Comparison of ENCODE assay signal across 10 cellular contexts in the genomic region with DNA sequence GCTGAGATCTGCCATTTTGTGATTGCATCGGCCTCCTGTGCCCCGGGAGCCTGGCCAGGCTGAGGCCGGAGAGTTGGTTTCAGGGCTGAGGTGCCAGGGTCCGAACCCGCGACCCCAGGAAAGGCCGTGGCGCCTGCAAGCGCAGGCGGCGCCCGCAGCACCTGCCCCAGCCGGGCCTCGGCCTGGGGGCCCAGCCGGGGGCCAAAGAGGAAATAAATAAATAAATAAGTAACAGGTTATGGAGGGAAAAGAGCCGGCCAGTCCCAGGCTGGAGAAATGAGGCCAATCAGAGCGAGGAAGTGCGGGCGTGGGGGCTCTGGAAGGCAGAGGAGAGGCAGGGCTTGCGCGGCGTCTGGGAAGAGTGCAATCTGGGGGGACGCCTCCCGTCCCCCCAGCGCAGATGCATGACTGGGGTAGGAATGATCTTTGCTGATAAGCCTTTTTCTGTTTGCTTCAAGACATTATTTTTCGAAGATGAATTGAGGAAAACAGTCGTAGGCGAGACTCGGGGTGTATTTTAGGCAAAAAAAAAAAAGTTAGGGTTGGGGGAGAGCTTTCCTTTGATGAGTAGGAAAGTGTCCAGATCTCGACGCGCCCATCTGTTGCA.
A peak's percentile ranks its signal among the peaks of the same experiment; 100 is the strongest.
DNase-seq lines count a peak whose midpoint lies in the region; ATAC-seq, FAIRE-seq and TF ChIP-seq lines count a peak whose summit lies in the region.
"Had no signal": no experiment of that assay in that cellular context is flagged by ENCODE, and none has a peak within 500 bp of the region (broad histone marks: within the 10 kb centered on the region; RNA-seq: fewer than 3 reads in every experiment).

No MANE protein-coding gene starts in this region.

- no peak for FAIRE-seq in urothelium cell line (lab: Jason Lieb, UNC)
- FAIRE-seq in HTR-8/SVneo (lab: Jason Lieb, UNC) = no peak

- H3K4me3 Mint-ChIP-seq in activated naive CD4-positive, alpha-beta T cell treated with anti-CD3 and anti-CD28 coated beads for 36 hours = peak overlapping the region; percentile 79
- peak overlapping the region; percentile 76 for H3K4me3 Mint-ChIP-seq in central memory CD8-positive, alpha-beta T cell

- POLR2A ChIA-PET in RWPE1 (lab: Yijun Ruan, JAX; ENCODE audit: low non-redundant PET) = no interaction called here

- H3K36me3 ChIP-seq in mucosa of descending colon (ENCODE audit: low read depth) = no peaks in the 10 kb centered on the region

- H3K9me3 ChIP-seq in mucosa of descending colon = no peaks in the 10 kb centered on the region

- DNase-seq in activated naive CD4-positive, alpha-beta T cell treated with anti-CD3 and anti-CD28 coated beads for 36 hours = no peak
- DNase-seq in activated naive CD4-positive, alpha-beta T cell (lab: John Stamatoyannopoulos, UW) = no peak
- DNase-seq in central memory CD8-positive, alpha-beta T cell (ENCODE audit: low spot score in 2 of 2) = no peak
- peak in 2 of 3 donors; percentile 19 to 34 for DNase-seq in mucosa of descending colon
- peak; percentile 31 for DNase-seq in urothelium cell line (ENCODE audit: low spot score)
- DNase-seq in RWPE1 (ENCODE audit: low spot score) = no peak
- no peak for DNase-seq in SHP77 (lab: John Stamatoyannopoulos, UW)
- no peak for DNase-seq in HTR-8/SVneo (ENCODE audit: insufficient read length, low spot score)
- DNase-seq: DND-41, NCI-H524 treated with DMSO at 0.1 percent for 48 hours had no signal

- TF ChIP-seq CTCF in mucosa of descending colon (IDR thresholded peaks at IDR 0.05) (no peak), RWPE1 (conservative IDR thresholded peaks at IDR 0.05; ENCODE audit: low read depth) (no peak)

- no peaks in the 10 kb centered on the region for H3K9me3 Mint-ChIP-seq in activated naive CD4-positive, alpha-beta T cell treated with anti-CD3 and anti-CD28 coated beads for 36 hours
- peaks cover 6% of the 10 kb centered on the region for H3K9me3 Mint-ChIP-seq in central memory CD8-positive, alpha-beta T cell

- no peak overlapping the region for H3K4me3 ChIP-seq in mucosa of descending colon

- peaks cover 37% of the 10 kb centered on the region for H3K4me1 Mint-ChIP-seq in activated naive CD4-positive, alpha-beta T cell treated with anti-CD3 and anti-CD28 coated beads for 36 hours (ENCODE audit: low read depth)
- peaks cover 25% of the 10 kb centered on the region for H3K4me1 Mint-ChIP-seq in central memory CD8-positive, alpha-beta T cell

- intact Hi-C loops in activated naive CD4-positive, alpha-beta T cell treated with anti-CD3 and anti-CD28 coated beads for 36 hours (cut with micrococcal nuclease) = loop anchor here (1.0 to 10.0 kb wide), 4 partner anchors 178 to 1131 kb away; partner anchors contain the start of gene C19orf12
- intact Hi-C loops in mucosa of descending colon (cut with DNase I, micrococcal nuclease) = no loop called here

- peaks cover 60% of the 10 kb centered on the region for H3K27me3 Mint-ChIP-seq in activated naive CD4-positive, alpha-beta T cell treated with anti-CD3 and anti-CD28 coated beads for 36 hours (ENCODE audit: low read depth)
- peaks cover 78% of the 10 kb centered on the region for H3K27me3 Mint-ChIP-seq in central memory CD8-positive, alpha-beta T cell

- H3K4me1 ChIP-seq in mucosa of descending colon (ENCODE audit: low read depth) = peaks cover 13% of the 10 kb centered on the region

- no peak for ATAC-seq in central memory CD8-positive, alpha-beta T cell (replicated peaks; ENCODE audit: extremely low read depth, poor library complexity, severe bottlenecking)
- no peak for ATAC-seq in mucosa of descending colon

- H3K27ac ChIP-seq in RWPE1 = no peak overlapping the region

- H3K36me3 Mint-ChIP-seq in activated naive CD4-positive, alpha-beta T cell treated with anti-CD3 and anti-CD28 coated beads for 36 hours (ENCODE audit: low read depth) = peaks cover 2% of the 10 kb centered on the region
- peaks cover 9% of the 10 kb centered on the region for H3K36me3 Mint-ChIP-seq in central memory CD8-positive, alpha-beta T cell (ENCODE audit: insufficient read depth)

- H3K27ac Mint-ChIP-seq in activated naive CD4-positive, alpha-beta T cell treated with anti-CD3 and anti-CD28 coated beads for 36 hours = no peak overlapping the region
- H3K27ac Mint-ChIP-seq in central memory CD8-positive, alpha-beta T cell (ENCODE audit: low read depth) = peak overlapping the region; percentile 36

- CTCF ChIA-PET in activated naive CD4-positive, alpha-beta T cell treated with anti-CD3 and anti-CD28 coated beads for 36 hours (lab: Charles Lee) = interaction anchor here (1.4 kb wide), 1 partner anchor 9 kb away, joined by 3 read pairs; no protein-coding TSS in a partner anchor
- CTCF ChIA-PET in RWPE1 (lab: Yijun Ruan, JAX) = interaction anchor here (0.6 kb wide), 1 partner anchor 9 kb away, joined by 4 read pairs; no protein-coding TSS in a partner anchor

Comparison
In these comparisons a context has a peak if more than half of its experiments do, and no peak if none do; other contexts are left out.
1. DNase-seq: peak in mucosa of descending colon (2 of 3) and urothelium cell line (single experiment); none in activated naive CD4-positive, alpha-beta T cell treated with anti-CD3 and anti-CD28 coated beads for 36 hours (single experiment), activated naive CD4-positive, alpha-beta T cell (0 of 4), central memory CD8-positive, alpha-beta T cell (0 of 2), RWPE1 (single experiment), SHP77 (0 of 2) and HTR-8/SVneo (single experiment).